In genomic region chr13:25632166-25632888, GRCh38 we compare ENCODE assay signal across 16 cellular contexts.
"Had no signal": no experiment of that assay in that cellular context is flagged by ENCODE, and none has a peak within 500 bp of the region (broad histone marks: within the 10 kb centered on the region; RNA-seq: fewer than 3 reads in every experiment).

No MANE protein-coding gene starts in this region.

- H3K4me1 Mint-ChIP-seq: activated CD4-positive, alpha-beta T cell treated with anti-CD3 and anti-CD28 coated beads for 36 hours; immature natural killer cell; naive thymus-derived CD4-positive, alpha-beta T cell; stimulated activated memory B cell treated with anti-CD40 and anti-IgM and Interleukin-4, amounts not matched to agents 10 μg/mL and 1 μg/mL and 100 μg/mL, for 72 hours had no signal

- H3K9me3 ChIP-seq: thoracic aorta, upper lobe of left lung had no signal

- H3K4me3 Mint-ChIP-seq: activated CD4-positive, alpha-beta T cell treated with anti-CD3 and anti-CD28 coated beads for 36 hours; immature natural killer cell; naive thymus-derived CD4-positive, alpha-beta T cell; stimulated activated memory B cell treated with anti-CD40 and anti-IgM and Interleukin-4, amounts not matched to agents 10 μg/mL and 1 μg/mL and 100 μg/mL, for 72 hours had no signal

- H3K4me1 ChIP-seq: left ventricle myocardium inferior, spleen had no signal

- H3K27me3 ChIP-seq: brain microvascular endothelial cell, upper lobe of left lung had no signal

- H3K36me3 ChIP-seq: brain microvascular endothelial cell, left ventricle myocardium inferior, spleen, thoracic aorta, upper lobe of left lung had no signal

- H3K27ac ChIP-seq: brain microvascular endothelial cell, left ventricle myocardium inferior, spleen, thoracic aorta, upper lobe of left lung had no signal

- H3K36me3 Mint-ChIP-seq: immature natural killer cell; naive thymus-derived CD4-positive, alpha-beta T cell; stimulated activated memory B cell treated with anti-CD40 and anti-IgM and Interleukin-4, amounts not matched to agents 10 μg/mL and 1 μg/mL and 100 μg/mL, for 72 hours had no signal

- H3K4me3 ChIP-seq: left ventricle myocardium inferior, spleen, thoracic aorta, upper lobe of left lung had no signal

- DNase-seq: activated CD4-positive, alpha-beta T cell treated with anti-CD3 and anti-CD28 coated beads for 36 hours; activated CD4-positive, alpha-beta T cell treated with anti-CD3 and anti-CD28 coated beads, Interleukin-2, amount 50 U/mL, for 48 hours; activated T-cell treated with anti-CD3 and anti-CD28 coated beads for 4 hours; cortex of kidney; hypothalamus; immature natural killer cell; kidney glomerular epithelial cell; left ventricle myocardium inferior; naive thymus-derived CD4-positive, alpha-beta T cell; spleen; stimulated activated CD4-positive, alpha-beta T cell treated with anti-CD3 and anti-CD28 coated beads, Interleukin-4, amount 100 ng/mL, for 4 hours; T-helper 2 cell; upper lobe of left lung had no signal

- H3K27ac Mint-ChIP-seq: activated CD4-positive, alpha-beta T cell treated with anti-CD3 and anti-CD28 coated beads for 36 hours; immature natural killer cell; naive thymus-derived CD4-positive, alpha-beta T cell; stimulated activated memory B cell treated with anti-CD40 and anti-IgM and Interleukin-4, amounts not matched to agents 10 μg/mL and 1 μg/mL and 100 μg/mL, for 72 hours had no signal

- H3K9me3 Mint-ChIP-seq: stimulated activated memory B cell treated with anti-CD40 and anti-IgM and Interleukin-4, amounts not matched to agents 10 μg/mL and 1 μg/mL and 100 μg/mL, for 72 hours had no signal
